8 cellular contexts compared by ENCODE assay signal in the genomic region with DNA sequence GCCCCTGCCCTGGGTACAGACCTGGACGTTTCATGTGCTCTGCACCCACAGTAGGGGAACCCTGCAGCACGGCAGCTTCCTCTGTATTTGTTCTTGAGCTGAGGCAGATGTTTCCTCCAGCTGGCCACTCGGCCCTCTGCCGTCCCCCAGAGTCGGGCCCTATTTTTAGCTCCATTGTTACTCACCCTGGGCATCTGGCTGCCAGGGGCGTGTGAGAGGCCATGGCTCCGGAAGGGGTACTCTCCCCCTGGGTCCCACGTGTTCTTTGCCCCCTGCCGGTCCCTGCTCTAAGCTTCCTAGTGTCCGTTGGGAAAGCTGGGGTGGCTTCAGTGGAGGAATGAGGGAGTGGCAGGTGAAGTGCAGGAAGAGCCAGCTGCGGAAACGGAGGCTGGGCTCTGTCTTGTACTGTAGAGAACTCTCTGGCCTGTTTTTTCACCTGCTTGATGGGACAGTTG. TPM values are rescaled to one million over a fixed set of nuclear protein-coding genes. Genes with fewer than 3 reads are reported as not detected.
DNase-seq lines count a peak whose midpoint lies in the region; ATAC-seq, FAIRE-seq and TF ChIP-seq lines count a peak whose summit lies in the region.

No MANE protein-coding gene starts in this region.

- DNase-seq in NCI-H2227 (lab: John Stamatoyannopoulos, UW; ENCODE audit: unreplicated experiment): peak; percentile 33
- DNase-seq in NCI-H2227 treated with DMSO at 0.1 percent for 48 hours (lab: John Stamatoyannopoulos, UW): no peak
- DNase-seq in K562 (ENCODE audit: extremely low read depth in 1 of 4, low spot score in 3 of 4): peak in 1 of 4 experiments; percentile 37
- no peak for DNase-seq in right lobe of liver
- DNase-seq in transverse colon: peak; percentile 50
- DNase-seq in posterior vena cava (ENCODE audit: low spot score): no peak
- no peak for DNase-seq in activated CD8-positive, alpha-beta memory T cell treated with anti-CD3 and anti-CD28 coated beads, Interleukin-2, amount 50 U/mL, for 48 hours

- no peaks in the 10 kb centered on the region for H3K36me3 ChIP-seq in K562 (ENCODE audit: control insufficient read depth, insufficient read depth, low read length)
- H3K36me3 ChIP-seq in right lobe of liver: no peaks in the 10 kb centered on the region
- H3K36me3 ChIP-seq in transverse colon: no peaks in the 10 kb centered on the region

- peaks cover 0 to 3% of the 10 kb centered on the region in 2 experiments; a peak in 1 of 5 replicates for H3K4me1 ChIP-seq in K562 (replicated peaks in 1 of 2; ENCODE audit: control insufficient read depth in 2 of 2, insufficient read depth in 2 of 2, low read length in 2 of 2)
- H3K4me1 ChIP-seq in right lobe of liver: no peaks in the 10 kb centered on the region
- peaks cover 18 to 44% (median 26%) of the 10 kb centered on the region in 4 donors for H3K4me1 ChIP-seq in transverse colon

- intact Hi-C loops in K562 (cut with micrococcal nuclease) (no loop called here), right lobe of liver (cut with DNase I) (no loop called here), transverse colon (cut with DNase I; ENCODE audit: low total_unique reads) (no loop called here), posterior vena cava (cut with DNase I) (no loop called here)

- no peaks in the 10 kb centered on the region for H3K9me3 ChIP-seq in K562 (replicated peaks; ENCODE audit: control insufficient read depth, insufficient read depth, low read depth, low read length)
- H3K9me3 ChIP-seq in right lobe of liver: no peaks in the 10 kb centered on the region
- H3K9me3 ChIP-seq in transverse colon: no peaks in the 10 kb centered on the region

- peak; percentile 29 for FAIRE-seq in K562 (lab: Jason Lieb, UNC)

- TF ChIP-seq POLR2A in K562 (conservative IDR thresholded peaks at IDR 0.05): no peak
- no peak for TF ChIP-seq POLR2A in right lobe of liver (IDR thresholded peaks at IDR 0.05)
- TF ChIP-seq POLR2A in transverse colon (IDR thresholded peaks at IDR 0.05): no peak

- 1% methylated on average over 12 of the region's 12 CpGs for WGBS in K562 (ENCODE audit: insufficient coverage, low coverage, missing lambda C conversion rate)
- 57% methylated on average over 3 of the region's 12 CpGs for WGBS in right lobe of liver (ENCODE audit: insufficient coverage, low coverage, low lambda C conversion rate, missing lambda C conversion rate)
- WGBS in transverse colon (ENCODE audit: low coverage in 1 of 2), 2 donors: 14% methylated on average over 12 of the region's 12 CpGs; no CpG with 5 or more reads in 1 of the 2 donors

- ATAC-seq in K562 (no peak), right lobe of liver (peak; percentile 46 to 64 (median 62)), GM19035 (IDR thresholded peaks at IDR 0.05; ENCODE audit: unreplicated experiment) (no peak)

- no peaks in the 10 kb centered on the region for H3K79me2 ChIP-seq in K562 (ENCODE audit: control insufficient read depth, insufficient read depth, low read length)

- no peak overlapping the region for H3K9ac ChIP-seq in K562 (ENCODE audit: insufficient read depth in 1 of 2, low read depth in 2 of 2, low read length in 2 of 2)

- H4K20me1 ChIP-seq in K562 (replicated peaks; ENCODE audit: control insufficient read depth, insufficient read depth, low read length): no peaks in the 10 kb centered on the region; the same call in 1 of the 2 replicates

- H3K27ac ChIP-seq in K562 (ENCODE audit: extremely low read depth, low read depth, low read length) (no peak overlapping the region), right lobe of liver (no peak overlapping the region), transverse colon (peak overlapping the region; percentile 43 to 62 (median 49))

- H3K4me2 ChIP-seq in K562 (ENCODE audit: insufficient read depth, low read length): no peak overlapping the region

- TF ChIP-seq RAD21 in K562 (CRISPR knock-in tag; conservative IDR thresholded peaks at IDR 0.05 in 1 of 2, IDR thresholded peaks at IDR 0.05 in 1 of 2): no peak

- H3K4me3 ChIP-seq in K562 (no peak overlapping the region), right lobe of liver (no peak overlapping the region), transverse colon (no peak overlapping the region)

- TF ChIP-seq EP300 in K562 (IDR thresholded peaks at IDR 0.05; ENCODE audit: low read length) (no peak), transverse colon (IDR thresholded peaks at IDR 0.05; ENCODE audit: low read depth) (no peak)

- no peaks in the 10 kb centered on the region for H3K9me1 ChIP-seq in K562 (ENCODE audit: control insufficient read depth, insufficient read depth, low read length)

- in situ Hi-C loops in K562 (cut with MboI) (no loop called here), transverse colon (cut with MboI; ENCODE audit: low pct_ligation_motif_present in 1 of 4, low pct_unique_long_range_greater_than_20kb in 1 of 4, low sequenced_read_pairs in 3 of 4) (no loop called here)

- CTCF ChIA-PET in K562 (lab: Yijun Ruan, JAX; ENCODE audit: low intra/inter-chr PET ratio): no interaction called here

- no peak overlapping the region for H2AFZ ChIP-seq in K562 (ENCODE audit: low read depth, low read length)

- BruUV-seq in K562 (replicated peaks; lab: Mats Ljungman, UMichigan): no TSS peak

- H3K27me3 ChIP-seq in K562 (ENCODE audit: control insufficient read depth in 2 of 2, insufficient read depth in 2 of 2, low read length in 2 of 2): peaks cover 54 to 83% of the 10 kb centered on the region in 2 experiments
- no peaks in the 10 kb centered on the region for H3K27me3 ChIP-seq in right lobe of liver
- H3K27me3 ChIP-seq in transverse colon: no peaks in the 10 kb centered on the region

- POLR2A ChIA-PET in K562 (lab: Yijun Ruan, JAX): interaction anchor here (0.6 to 0.8 kb wide), 2 partner anchors 9 to 12 kb away, joined by 3 read pairs; no protein-coding TSS in a partner anchor

- TF ChIP-seq CTCF in K562 (IDR thresholded peaks at IDR 0.05 in 2 of 3, conservative IDR thresholded peaks at IDR 0.05 in 1 of 3; ENCODE audit: insufficient read depth in 2 of 3, low read depth in 1 of 3, low read length in 3 of 3) (no peak), right lobe of liver (IDR thresholded peaks at IDR 0.05) (no peak), transverse colon (IDR thresholded peaks at IDR 0.05) (peak in 2 of 5 experiments; percentile 10 to 12)

TF ChIP-seq in K562, 482 proteins besides CTCF, POLR2A, EP300 and RAD21:
- no peak for TF ChIP-seq ARHGAP35 (IDR thresholded peaks at IDR 0.05; ENCODE audit: partially characterized antibody)
- no peak for TF ChIP-seq BDP1 (IDR thresholded peaks at IDR 0.05; ENCODE audit: insufficient read depth, insufficient read length)
- TF ChIP-seq EZH2 (IDR thresholded peaks at IDR 0.05; ENCODE audit: borderline replicate concordance, low read depth, low read length): no peak

RNA-seq across cellular contexts. Expression of a gene that starts 30.4 kb away (rescaled TPM):
- total RNA-seq in K562 (2011; cell fraction: chromatin; rRNA removed; ENCODE audit: low replicate concordance): 0.14 and 0.72 TPM in 2 replicates
- total RNA-seq in K562 (2011; cell fraction: nucleolus; rRNA removed): 0.26 and 0.67 TPM in 2 replicates
- total RNA-seq in K562 (2011; cell fraction: nucleoplasm; rRNA removed): 0.15 and 0.29 TPM in 2 replicates
- total RNA-seq in K562 (2014; rRNA removed): 0.09 and 0.16 TPM in 2 replicates
- total RNA-seq in K562 (2014; rRNA removed; fragmentation: Illumina TruSeq; extraction: Trizol): 0.03 and 0.07 TPM in 2 replicates
- total RNA-seq in K562 (2015; rRNA removed; fragmentation: Illumina TruSeq; extraction: Trizol): 0.04 and 0.07 TPM in 2 replicates
- 0.27 and 0.29 TPM in 2 replicates for total RNA-seq in K562 (2021)
- 0.13 and 0.26 TPM in 2 replicates for polyA plus RNA-seq in K562 (2011; rRNA removed)
- 0.18 and 0.25 TPM in 2 replicates for polyA plus RNA-seq in K562 (2011; cell fraction: cytosol; rRNA removed)
- polyA plus RNA-seq in K562 (2011; cell fraction: nucleus; rRNA removed): 0.53 and 0.81 TPM in 2 replicates
- 0.08 and 0.11 TPM in 2 replicates for polyA plus RNA-seq in K562 (2012)
- 0.03 and 0.15 TPM in 2 replicates for polyA plus RNA-seq in K562 (2014; fragmentation: Illumina TruSeq; extraction: Trizol)
- not detected for polyA plus RNA-seq in K562 (2014; fragmentation: Nextera tagmentation; extraction: Ambion mirVana)
- 0.13 and 0.15 TPM in 2 replicates for polyA plus RNA-seq in K562 (2014; rRNA removed)
- 0.15 and 0.25 TPM in 2 replicates for polyA minus RNA-seq in K562 (2011; rRNA and poly(A)+ RNA removed)
- polyA minus RNA-seq in K562 (2011; cell fraction: cytosol; rRNA and poly(A)+ RNA removed): 0.19 TPM in 1 of 2 replicates, not detected in the other
- under 0.01 and 0.44 TPM in 2 replicates for polyA minus RNA-seq in K562 (2011; cell fraction: nucleus; rRNA and poly(A)+ RNA removed)
- 1 to 10 TPM in 4 of 6 experiments, under 1 TPM in 2; 0.81 to 2.9 (median 1.3) TPM for total RNA-seq in right lobe of liver
- total RNA-seq in transverse colon: 1 to 10 TPM; 1.4 to 5.2 (median 4.0) TPM
- total RNA-seq in posterior vena cava: 1 to 10 TPM; 6.7 to 7.4 TPM

Comparison
In these comparisons a context has a peak if more than half of its experiments do, and no peak if none do; other contexts are left out.
1. DNase-seq: peak in NCI-H2227 (single experiment) and transverse colon (single experiment); none in NCI-H2227 treated with DMSO at 0.1 percent for 48 hours (single experiment), right lobe of liver (0 of 3), posterior vena cava (single experiment) and activated CD8-positive, alpha-beta memory T cell treated with anti-CD3 and anti-CD28 coated beads, Interleukin-2, amount 50 U/mL, for 48 hours (single experiment).
2. ATAC-seq: peak in right lobe of liver (4 of 4); none in K562 (single experiment) and GM19035 (single experiment).
3. H3K27ac ChIP-seq: peak in transverse colon (4 of 4); none in K562 (single experiment) and right lobe of liver (0 of 3).